Comparison of ENCODE assay signal across 35 cellular contexts in genomic region chrX:38839269-38839668, GRCh38.
"Had no signal": no experiment of that assay in that cellular context is flagged by ENCODE, and none has a peak within 500 bp of the region (broad histone marks: within the 10 kb centered on the region; RNA-seq: fewer than 3 reads in every experiment).

No MANE protein-coding gene starts in this region.

- H3K4me3 Mint-ChIP-seq: activated CD4-positive, alpha-beta memory T cell treated with anti-CD3 and anti-CD28 coated beads for 36 hours; activated naive CD4-positive, alpha-beta T cell treated with anti-CD3 and anti-CD28 coated beads for 36 hours; activated T-cell treated with anti-CD3 and anti-CD28 coated beads, Interleukin-2, amount 50 U/mL, for 4 hours; activated T-helper 1 cell treated with anti-CD3 and anti-CD28 coated beads, Interleukin-12 subunit alpha, Interleukin-12 subunit beta, Interleukin-2, Interleukin-4 antibody, amounts not matched to agents 30 ng/mL and 10 ng/mL and 1 ng/mL, durations not matched to agents 14 hours and 24 hours and 36 hours; brain; T-helper 1 cell treated with Interleukin-12 subunit alpha and Interleukin-12 subunit beta and Interleukin-4 antibody, amounts not matched to agents 30 μg/mL and 1 μg/mL, for 36 hours; T-helper 2 cell treated with Interferon-gamma antibody and Interleukin-4, amounts not matched to agents 5 μg/mL and 100 μg/mL, for 36 hours had no signal

- H3K36me3 ChIP-seq: adrenal gland, Peyer's patch, SJSA1 had no signal

- H3K4me1 ChIP-seq: adrenal gland, Peyer's patch, SJSA1 had no signal

- H3K4me1 Mint-ChIP-seq: brain had no signal

- H3K27me3 ChIP-seq: Peyer's patch, SJSA1 had no signal

- H3K9ac ChIP-seq: SK-N-SH had no signal

- H3K27ac ChIP-seq: adrenal gland, Peyer's patch, SJSA1 had no signal

- H3K4me2 ChIP-seq: SK-N-SH had no signal

- FAIRE-seq: bronchial epithelial cell, TTC549 had no signal

- H3K27ac Mint-ChIP-seq: activated CD4-positive, alpha-beta memory T cell treated with anti-CD3 and anti-CD28 coated beads for 36 hours; activated naive CD4-positive, alpha-beta T cell treated with anti-CD3 and anti-CD28 coated beads for 36 hours; activated naive CD4-positive, alpha-beta T cell treated with anti-CD3 and anti-CD28 coated beads, Interleukin-2, amount 50 U/mL, for 72 hours; activated T-helper 1 cell treated with anti-CD3 and anti-CD28 coated beads, Interleukin-12 subunit alpha, Interleukin-12 subunit beta, Interleukin-2, Interleukin-4 antibody, amounts not matched to agents 30 ng/mL and 10 ng/mL and 1 ng/mL, durations not matched to agents 14 hours and 24 hours and 36 hours; brain; T-helper 1 cell treated with Interleukin-12 subunit alpha and Interleukin-12 subunit beta and Interleukin-4 antibody, amounts not matched to agents 30 μg/mL and 1 μg/mL, for 36 hours; T-helper 2 cell treated with Interferon-gamma antibody and Interleukin-4, amounts not matched to agents 5 μg/mL and 100 μg/mL, for 36 hours had no signal

- H3K4me3 ChIP-seq: adrenal gland, Peyer's patch, SJSA1 had no signal

- H3K36me3 Mint-ChIP-seq: activated CD4-positive, alpha-beta memory T cell treated with anti-CD3 and anti-CD28 coated beads for 36 hours; activated naive CD4-positive, alpha-beta T cell treated with anti-CD3 and anti-CD28 coated beads, Interleukin-2, amount 50 U/mL, for 72 hours; brain had no signal

- H3K27me3 Mint-ChIP-seq: activated CD4-positive, alpha-beta memory T cell treated with anti-CD3 and anti-CD28 coated beads for 36 hours had no signal

- H3K9me3 ChIP-seq: adrenal gland, Peyer's patch, SJSA1, SK-N-SH had no signal

- ATAC-seq: activated CD4-positive, CD25-positive, alpha-beta regulatory T cell treated with anti-CD3 and anti-CD28 coated beads, Interleukin-2, amount 50 U/mL, for 24 hours; activated naive CD4-positive, alpha-beta T cell treated with anti-CD3 and anti-CD28 coated beads, Interleukin-2, amount 50 U/mL, for 72 hours; activated T-cell treated with anti-CD3 and anti-CD28 coated beads, Interleukin-2, amount 50 U/mL, for 4 hours; PC-3 had no signal

- DNase-seq: activated CD4-positive, alpha-beta memory T cell treated with anti-CD3 and anti-CD28 coated beads for 36 hours; activated CD4-positive, alpha-beta T cell treated with anti-CD3 and anti-CD28 coated beads for 4 hours; activated CD4-positive, alpha-beta T cell treated with anti-CD3 and anti-CD28 coated beads, Interleukin-2, amount 50 U/mL, for 1 hour; activated CD8-positive, alpha-beta memory T cell treated with anti-CD3 and anti-CD28 coated beads, Interleukin-2, amount 50 U/mL, for 4 hours; activated gamma-delta T cell treated with Interleukin-2 at 50 U/mL for 16 hours; activated naive CD4-positive, alpha-beta T cell treated with anti-CD3 and anti-CD28 coated beads for 36 hours; activated T-cell treated with anti-CD3 and anti-CD28 coated beads for 4 hours; activated T-cell treated with anti-CD3 and anti-CD28 coated beads, Interleukin-2, amount 50 U/mL, for 4 hours; adrenal gland; caudate nucleus; cerebellar nuclear complex; NCI-H1417; NCI-H146; NCI-H187; NCI-H2029 treated with DMSO at 0.1 percent for 48 hours; NCI-H2107; NCI-H2171; NCI-H510A; NCI-H526; NCI-H748 treated with DMSO at 0.1 percent for 48 hours; NK-92 treated with Interleukin-12 subunit alpha and Interleukin-12 subunit beta, amount 100 ng/mL, for 24 hours; PC-3; Peyer's patch; RPMI8226; SHP77 treated with DMSO at 0.1 percent for 48 hours; SK-N-SH had no signal

- H3K9me3 Mint-ChIP-seq: activated CD4-positive, alpha-beta memory T cell treated with anti-CD3 and anti-CD28 coated beads for 36 hours; activated naive CD4-positive, alpha-beta T cell treated with anti-CD3 and anti-CD28 coated beads for 36 hours; activated naive CD4-positive, alpha-beta T cell treated with anti-CD3 and anti-CD28 coated beads, Interleukin-2, amount 50 U/mL, for 72 hours; activated T-cell treated with anti-CD3 and anti-CD28 coated beads, Interleukin-2, amount 50 U/mL, for 4 hours; activated T-helper 1 cell treated with anti-CD3 and anti-CD28 coated beads, Interleukin-12 subunit alpha, Interleukin-12 subunit beta, Interleukin-2, Interleukin-4 antibody, amounts not matched to agents 30 ng/mL and 10 ng/mL and 1 ng/mL, durations not matched to agents 14 hours and 24 hours and 36 hours; T-helper 1 cell treated with Interleukin-12 subunit alpha and Interleukin-12 subunit beta and Interleukin-4 antibody, amounts not matched to agents 30 μg/mL and 1 μg/mL, for 36 hours; T-helper 2 cell treated with Interferon-gamma antibody and Interleukin-4, amounts not matched to agents 5 μg/mL and 100 μg/mL, for 36 hours had no signal
